Comparison of ENCODE assay signal across 39 cellular contexts in genomic region chr7:104064969-104065387, GRCh38.
"Had no signal": no experiment of that assay in that cellular context is flagged by ENCODE, and none has a peak within 500 bp of the region (broad histone marks: within the 10 kb centered on the region; RNA-seq: fewer than 3 reads in every experiment).

No MANE protein-coding gene starts in this region.

- H3K27ac ChIP-seq: adrenal gland, ascending aorta, body of pancreas, brain microvascular endothelial cell, breast epithelium, cardiac muscle cell had no signal

- H3K27me3 Mint-ChIP-seq: activated naive CD4-positive, alpha-beta T cell treated with anti-CD3 and anti-CD28 coated beads, Interleukin-2, amount 50 U/mL, for 24 hours had no signal

- H3K9me3 ChIP-seq: adrenal gland, ascending aorta, body of pancreas had no signal

- H3K4me3 Mint-ChIP-seq: activated naive CD4-positive, alpha-beta T cell treated with anti-CD3 and anti-CD28 coated beads for 36 hours; activated naive CD4-positive, alpha-beta T cell treated with anti-CD3 and anti-CD28 coated beads, Interleukin-2, amount 10 ng/mL, durations not matched to agents 7 days and 5 days; activated naive CD4-positive, alpha-beta T cell treated with anti-CD3 and anti-CD28 coated beads, Interleukin-2, amount 50 U/mL, for 24 hours; activated naive CD8-positive, alpha-beta T cell; activated naive CD8-positive, alpha-beta T cell treated with anti-CD3 and anti-CD28 coated beads for 36 hours; activated naive CD8-positive, alpha-beta T cell treated with anti-CD3 and anti-CD28 coated beads, Interleukin-2, amount 10 ng/mL, durations not matched to agents 7 days and 5 days; activated naive CD8-positive, alpha-beta T cell treated with anti-CD3 and anti-CD28 coated beads, Interleukin-2, amount 50 U/mL, for 24 hours; activated T-cell treated with anti-CD3 and anti-CD28 coated beads, Interleukin-2, amount 50 U/mL, for 24 hours; activated T-cell treated with anti-CD3 and anti-CD28 coated beads, Interleukin-2, amount 50 U/mL, for 4 hours; activated T-cell treated with anti-CD3 and anti-CD28 coated beads, Interleukin-2, amount 50 U/mL, for 72 hours; activated T-helper 1 cell treated with anti-CD3 and anti-CD28 coated beads, Interleukin-12 subunit alpha, Interleukin-12 subunit beta, Interleukin-2, Interleukin-4 antibody, amounts not matched to agents 30 ng/mL and 10 ng/mL and 1 ng/mL, durations not matched to agents 14 hours and 24 hours and 36 hours; activated T-helper 17 cell treated with anti-CD3 and anti-CD28 coated beads, Interleukin-2, amount 50 U/mL, for 72 hours; brain; central memory CD8-positive, alpha-beta T cell had no signal

- H3K36me3 ChIP-seq: adrenal gland, ascending aorta, brain microvascular endothelial cell, breast epithelium, cardiac muscle cell had no signal

- FAIRE-seq: astrocyte, bronchial epithelial cell had no signal

- H3K9me3 Mint-ChIP-seq: activated naive CD8-positive, alpha-beta T cell treated with anti-CD3 and anti-CD28 coated beads, Interleukin-2, amount 50 U/mL, for 24 hours; activated T-helper 17 cell treated with anti-CD3 and anti-CD28 coated beads, Interleukin-2, amount 50 U/mL, for 72 hours; activated T-helper 2 cell treated with anti-CD3 and anti-CD28 coated beads, Interferon-gamma antibody, Interleukin-2, Interleukin-4, amounts not matched to agents 10 μg/mL and 5 μg/mL and 100 μg/mL, durations not matched to agents 14 hours and 24 hours and 36 hours had no signal

- H3K36me3 Mint-ChIP-seq: activated naive CD4-positive, alpha-beta T cell treated with anti-CD3 and anti-CD28 coated beads, Interleukin-2, amount 10 ng/mL, durations not matched to agents 7 days and 5 days; activated naive CD4-positive, alpha-beta T cell treated with anti-CD3 and anti-CD28 coated beads, Interleukin-2, amount 50 U/mL, for 24 hours; activated naive CD8-positive, alpha-beta T cell; activated naive CD8-positive, alpha-beta T cell treated with anti-CD3 and anti-CD28 coated beads for 36 hours; activated naive CD8-positive, alpha-beta T cell treated with anti-CD3 and anti-CD28 coated beads, Interleukin-2, amount 10 ng/mL, durations not matched to agents 7 days and 5 days; brain had no signal

- DNase-seq: activated effector memory CD4-positive, alpha-beta T cell treated with anti-CD3 and anti-CD28 coated beads, Interleukin-2, amount 50 U/mL, for 16 hours; activated effector memory CD4-positive, alpha-beta T cell treated with Interleukin-2 at 50 U/mL for 16 hours; activated gamma-delta T cell; activated gamma-delta T cell treated with Interleukin-2 at 50 U/mL for 16 hours; activated naive CD4-positive, alpha-beta T cell; activated naive CD4-positive, alpha-beta T cell treated with anti-CD3 and anti-CD28 coated beads for 36 hours; activated naive CD4-positive, alpha-beta T cell treated with anti-CD3 and anti-CD28 coated beads, Interleukin-2, amount 10 ng/mL, durations not matched to agents 7 days and 5 days; activated naive CD4-positive, alpha-beta T cell treated with anti-CD3 and anti-CD28 coated beads, Interleukin-2, amount 50 U/mL, for 16 hours; activated naive CD4-positive, alpha-beta T cell treated with Interleukin-2 at 50 U/mL for 16 hours; activated naive CD8-positive, alpha-beta T cell treated with anti-CD3 and anti-CD28 coated beads for 36 hours; activated naive CD8-positive, alpha-beta T cell treated with anti-CD3 and anti-CD28 coated beads, Interleukin-2, amount 10 ng/mL, durations not matched to agents 7 days and 5 days; activated naive CD8-positive, alpha-beta T cell treated with anti-CD3 and anti-CD28 coated beads, Interleukin-2, amount 50 U/mL, for 24 hours; activated T-cell treated with anti-CD3 and anti-CD28 coated beads, Interleukin-2, amount 50 U/mL, for 24 hours; activated T-cell treated with anti-CD3 and anti-CD28 coated beads, Interleukin-2, amount 50 U/mL, for 4 hours; activated T-cell treated with anti-CD3 and anti-CD28 coated beads, Interleukin-2, amount 50 U/mL, for 48 hours; activated T-cell treated with anti-CD3 and anti-CD28 coated beads, Interleukin-2, amount 50 U/mL, for 72 hours; adrenal gland; amniotic stem cell; amygdala; anterior cingulate cortex; aorta; body of pancreas; brain microvascular endothelial cell; caudate nucleus; central memory CD4-positive, alpha-beta T cell; cerebellar nuclear complex had no signal

- H3K4me1 Mint-ChIP-seq: activated naive CD4-positive, alpha-beta T cell treated with anti-CD3 and anti-CD28 coated beads, Interleukin-2, amount 10 ng/mL, durations not matched to agents 7 days and 5 days; activated naive CD4-positive, alpha-beta T cell treated with anti-CD3 and anti-CD28 coated beads, Interleukin-2, amount 50 U/mL, for 24 hours; activated naive CD8-positive, alpha-beta T cell treated with anti-CD3 and anti-CD28 coated beads for 36 hours; activated naive CD8-positive, alpha-beta T cell treated with anti-CD3 and anti-CD28 coated beads, Interleukin-2, amount 10 ng/mL, durations not matched to agents 7 days and 5 days; activated naive CD8-positive, alpha-beta T cell treated with anti-CD3 and anti-CD28 coated beads, Interleukin-2, amount 50 U/mL, for 24 hours; activated T-helper 17 cell treated with anti-CD3 and anti-CD28 coated beads, Interleukin-2, amount 50 U/mL, for 72 hours; brain; central memory CD8-positive, alpha-beta T cell had no signal

- H3K4me3 ChIP-seq: adrenal gland, ascending aorta, body of pancreas, breast epithelium, cardiac muscle cell had no signal

- ATAC-seq: activated naive CD4-positive, alpha-beta T cell treated with anti-CD3 and anti-CD28 coated beads, Interleukin-2, amount 50 U/mL, for 72 hours; activated naive CD8-positive, alpha-beta T cell treated with anti-CD3 and anti-CD28 coated beads, Interleukin-2, amount 50 U/mL, for 24 hours; activated T-cell treated with anti-CD3 and anti-CD28 coated beads, Interleukin-2, amount 50 U/mL, for 4 hours; activated T-cell treated with anti-CD3 and anti-CD28 coated beads, Interleukin-2, amount 50 U/mL, for 72 hours; activated T-helper 17 cell treated with anti-CD3 and anti-CD28 coated beads, Interleukin-2, amount 50 U/mL, for 72 hours; body of pancreas had no signal

- H3K27me3 ChIP-seq: adrenal gland, ascending aorta, body of pancreas, brain microvascular endothelial cell, breast epithelium, cardiac muscle cell had no signal

- H3K27ac Mint-ChIP-seq: activated naive CD4-positive, alpha-beta T cell treated with anti-CD3 and anti-CD28 coated beads for 36 hours; activated naive CD4-positive, alpha-beta T cell treated with anti-CD3 and anti-CD28 coated beads, Interleukin-2, amount 10 ng/mL, durations not matched to agents 7 days and 5 days; activated naive CD4-positive, alpha-beta T cell treated with anti-CD3 and anti-CD28 coated beads, Interleukin-2, amount 50 U/mL, for 24 hours; activated naive CD4-positive, alpha-beta T cell treated with anti-CD3 and anti-CD28 coated beads, Interleukin-2, amount 50 U/mL, for 72 hours; activated naive CD8-positive, alpha-beta T cell; activated naive CD8-positive, alpha-beta T cell treated with anti-CD3 and anti-CD28 coated beads for 36 hours; activated naive CD8-positive, alpha-beta T cell treated with anti-CD3 and anti-CD28 coated beads, Interleukin-2, amount 10 ng/mL, durations not matched to agents 7 days and 5 days; activated naive CD8-positive, alpha-beta T cell treated with anti-CD3 and anti-CD28 coated beads, Interleukin-2, amount 50 U/mL, for 24 hours; activated T-cell treated with anti-CD3 and anti-CD28 coated beads, Interleukin-2, amount 50 U/mL, for 24 hours; activated T-cell treated with anti-CD3 and anti-CD28 coated beads, Interleukin-2, amount 50 U/mL, for 72 hours; activated T-helper 1 cell treated with anti-CD3 and anti-CD28 coated beads, Interleukin-12 subunit alpha, Interleukin-12 subunit beta, Interleukin-2, Interleukin-4 antibody, amounts not matched to agents 30 ng/mL and 10 ng/mL and 1 ng/mL, durations not matched to agents 14 hours and 24 hours and 36 hours; activated T-helper 17 cell treated with anti-CD3 and anti-CD28 coated beads, Interleukin-2, amount 50 U/mL, for 72 hours; activated T-helper 2 cell treated with anti-CD3 and anti-CD28 coated beads, Interferon-gamma antibody, Interleukin-2, Interleukin-4, amounts not matched to agents 10 μg/mL and 5 μg/mL and 100 μg/mL, durations not matched to agents 14 hours and 24 hours and 36 hours; brain had no signal

- H3K4me1 ChIP-seq: adrenal gland, ascending aorta, body of pancreas, breast epithelium had no signal
